8 cellular contexts compared by ENCODE assay signal in genomic region chr10:102121739-102122372, GRCh38. TPM values are rescaled to one million over a fixed set of nuclear protein-coding genes. Genes with fewer than 3 reads are reported as not detected.
A peak's percentile ranks its signal among the peaks of the same experiment; 100 is the strongest.
DNase-seq lines count a peak whose midpoint lies in the region; ATAC-seq and TF ChIP-seq lines count a peak whose summit lies in the region.

No MANE protein-coding gene starts in this region.

- H3K79me2 ChIP-seq in H9 (ENCODE audit: insufficient read depth, low read length) = peaks cover 3% of the 10 kb centered on the region; the same call in 1 of the 2 replicates

- H3K9me3 Mint-ChIP-seq in H9 = no peaks in the 10 kb centered on the region
- no peaks in the 10 kb centered on the region for H3K9me3 Mint-ChIP-seq in activated CD8-positive, alpha-beta T cell treated with anti-CD3 and anti-CD28 coated beads for 36 hours

- POLR2A ChIA-PET in activated CD8-positive, alpha-beta T cell treated with anti-CD3 and anti-CD28 coated beads for 36 hours (lab: Charles Lee) = interaction anchor here (1.1 to 2.7 kb wide), 11 partner anchors 10 to 304 kb away, joined by 3 to 16 read pairs (median 8); partner anchors contain the start of genes GBF1, OGA and PPRC1

- peak overlapping the region; percentile 16 for H3K9ac ChIP-seq in H9 (ENCODE audit: extremely low read depth, insufficient read length, low read length)

- no peak overlapping the region for H2AK5ac ChIP-seq in H9 (ENCODE audit: insufficient read length, low read length)

- H2BK20ac ChIP-seq in H9 (ENCODE audit: low read depth, low read length, poor library complexity, severe bottlenecking) = no peak overlapping the region

- peaks cover 46 to 48% of the 10 kb centered on the region in 2 experiments for H3K4me1 Mint-ChIP-seq in H9
- peaks cover 27% of the 10 kb centered on the region for H3K4me1 Mint-ChIP-seq in activated CD8-positive, alpha-beta T cell treated with anti-CD3 and anti-CD28 coated beads for 36 hours (ENCODE audit: low read depth)

- no peaks in the 10 kb centered on the region for H4K20me1 ChIP-seq in H9 (ENCODE audit: control insufficient read depth, insufficient read depth, insufficient read length)

- H4K8ac ChIP-seq in H9 (replicated peaks; ENCODE audit: insufficient read length, low read depth, low read length) = no peak overlapping the region

- peak overlapping the region; percentile 11 for H4K5ac ChIP-seq in H9 (ENCODE audit: insufficient read length, low read depth, low read length)

- H3K27me3 ChIP-seq in H9 (ENCODE audit: insufficient read depth, low read length) = no peaks in the 10 kb centered on the region
- no peaks in the 10 kb centered on the region for H3K27me3 ChIP-seq in heart right ventricle
- no peaks in the 10 kb centered on the region for H3K27me3 ChIP-seq in sigmoid colon

- no peak overlapping the region for H3T11ph ChIP-seq in H9 (ENCODE audit: low read length)

- H3K56ac ChIP-seq in H9 (ENCODE audit: insufficient read length, low read depth, low read length) = peak overlapping the region; percentile 3

- H3K4me3 ChIP-seq in heart right ventricle (peak overlapping the region in 9 of 10 donors; percentile 62 to 99 (median 89)), sigmoid colon (peak overlapping the region in 3 of 4 donors; percentile 87 to 94 (median 88))

- no peak overlapping the region for H3K23ac ChIP-seq in H9 (ENCODE audit: insufficient read length, low read depth, low read length)

- H3K36me3 Mint-ChIP-seq in H9 (ENCODE audit: insufficient read depth in 1 of 3, low read depth in 3 of 3) = no peaks in the 10 kb centered on the region
- peaks cover 5% of the 10 kb centered on the region for H3K36me3 Mint-ChIP-seq in activated CD8-positive, alpha-beta T cell treated with anti-CD3 and anti-CD28 coated beads for 36 hours (ENCODE audit: low read depth)

- no peak for ATAC-seq in activated CD8-positive, alpha-beta T cell treated with anti-CD3 and anti-CD28 coated beads for 36 hours
- ATAC-seq in heart right ventricle = peak in 5 of 8 donors; percentile 6 to 22 (median 15)
- ATAC-seq in GM19035 (IDR thresholded peaks at IDR 0.05; ENCODE audit: unreplicated experiment) = no peak

- CTCF ChIA-PET in activated CD8-positive, alpha-beta T cell treated with anti-CD3 and anti-CD28 coated beads for 36 hours (lab: Charles Lee) = interaction anchor here (0.9 to 4.5 kb wide), 2 partner anchors 10 to 286 kb away, joined by 3 to 40 read pairs; partner anchors contain the start of gene PPRC1

- DNase-seq in H9 (peak; percentile 71), heart right ventricle (peak in 1 of 2 donors; percentile 53), sigmoid colon (peak; percentile 85), NCI-H1417 (lab: John Stamatoyannopoulos, UW) (no peak), midbrain (lab: John Stamatoyannopoulos, UW) (no peak), SW480 (ENCODE audit: low spot score) (no peak)
- no peak for DNase-seq in activated CD8-positive, alpha-beta T cell treated with anti-CD3 and anti-CD28 coated beads for 36 hours

- no peak overlapping the region for H2BK5ac ChIP-seq in H9 (ENCODE audit: insufficient read length, low read length)

- no peaks in the 10 kb centered on the region; the same call in 1 of the 2 replicates for H3K27me3 Mint-ChIP-seq in H9 (ENCODE audit: low read depth)
- H3K27me3 Mint-ChIP-seq in activated CD8-positive, alpha-beta T cell treated with anti-CD3 and anti-CD28 coated beads for 36 hours = no peaks in the 10 kb centered on the region

- H3K36me3 ChIP-seq in heart right ventricle (no peaks in the 10 kb centered on the region), sigmoid colon (no peaks in the 10 kb centered on the region)

- H3K79me1 ChIP-seq in H9 (ENCODE audit: insufficient read depth, low read depth, low read length, poor library complexity, severe bottlenecking) = no peaks in the 10 kb centered on the region

- intact Hi-C loops in activated CD8-positive, alpha-beta T cell treated with anti-CD3 and anti-CD28 coated beads for 36 hours (cut with micrococcal nuclease) = no loop called here
- intact Hi-C loops in heart right ventricle (cut with DNase I) = no loop called here
- intact Hi-C loops in sigmoid colon (cut with DNase I) = loop anchor here (2.0 kb wide), 1 partner anchor 273 kb away; the partner anchor contains the start of gene NFKB2

- peak overlapping the region; percentile 72 for H3K4me2 ChIP-seq in H9 (ENCODE audit: insufficient read depth, insufficient read length, low read length)

- no peak overlapping the region for H4K91ac ChIP-seq in H9 (ENCODE audit: insufficient read length, low read depth, low read length)

- H3K27ac ChIP-seq in H9 (ENCODE audit: insufficient read length, low read depth, low read length) = peak overlapping the region; percentile 84
- H3K27ac ChIP-seq in heart right ventricle = peak overlapping the region; percentile 94 to 100 (median 97)
- H3K27ac ChIP-seq in sigmoid colon = peak overlapping the region; percentile 94 to 100 (median 100)

- peaks cover 20% of the 10 kb centered on the region for H3K23me2 ChIP-seq in H9 (ENCODE audit: insufficient read length, low read depth, low read length, poor library complexity, severe bottlenecking)

- H3K27ac Mint-ChIP-seq in H9 = peak overlapping the region; percentile 97 to 99 (median 98)
- peak overlapping the region; percentile 92 for H3K27ac Mint-ChIP-seq in activated CD8-positive, alpha-beta T cell treated with anti-CD3 and anti-CD28 coated beads for 36 hours

- peak overlapping the region; percentile 82 to 95 for H3K4me3 Mint-ChIP-seq in H9
- H3K4me3 Mint-ChIP-seq in activated CD8-positive, alpha-beta T cell treated with anti-CD3 and anti-CD28 coated beads for 36 hours = peak overlapping the region; percentile 84

- no peak overlapping the region for H2AFZ ChIP-seq in H9 (ENCODE audit: low read length)

- no peak overlapping the region; the same call in 1 of the 2 replicates for H3K4ac ChIP-seq in H9 (ENCODE audit: low read depth, low read length)

- H3K9me3 ChIP-seq in H9 (ENCODE audit: control insufficient read depth, low read depth, low read length) = no peaks in the 10 kb centered on the region
- no peaks in the 10 kb centered on the region for H3K9me3 ChIP-seq in heart right ventricle
- no peaks in the 10 kb centered on the region for H3K9me3 ChIP-seq in sigmoid colon

- no peak overlapping the region for H2BK120ac ChIP-seq in H9 (ENCODE audit: low read depth, low read length, poor library complexity, severe bottlenecking)

- no peak overlapping the region for H2BK15ac ChIP-seq in H9 (ENCODE audit: low read depth, low read length)

- H3K18ac ChIP-seq in H9 (ENCODE audit: insufficient read length, low read depth, low read length) = peak overlapping the region; percentile 74

- WGBS in H9 (ENCODE audit: extremely low coverage, insufficient read length, low lambda C conversion rate) = no CpG with 5 or more reads among the region's 6 CpGs
- WGBS in heart right ventricle, 2 donors = 22 to 40% methylated on average over 6 of the region's 6 CpGs
- WGBS in sigmoid colon, 2 donors = 60 to 69% methylated on average over 6 of the region's 6 CpGs

- TF ChIP-seq POLR2A in sigmoid colon (IDR thresholded peaks at IDR 0.05) = no peak

- TF ChIP-seq CTCF in H9 (conservative IDR thresholded peaks at IDR 0.05) (peak; percentile 40; the same call in 2 of the 3 replicates), heart right ventricle (IDR thresholded peaks at IDR 0.05) (peak in 5 of 9 donors; percentile 10 to 47 (median 35)), sigmoid colon (IDR thresholded peaks at IDR 0.05) (peak in 2 of 4 experiments; percentile 20 to 26)
- TF ChIP-seq CTCF in activated CD8-positive, alpha-beta T cell treated with anti-CD3 and anti-CD28 coated beads for 36 hours (IDR thresholded peaks at IDR 0.05) = no peak

- peak overlapping the region; percentile 58; the same call in 1 of the 2 replicates for H3K14ac ChIP-seq in H9 (ENCODE audit: insufficient read depth, low read length)

- no peak overlapping the region for H2BK12ac ChIP-seq in H9 (ENCODE audit: insufficient read length, low read depth, low read length)

- H3K4me1 ChIP-seq in H9 (ENCODE audit: insufficient read depth, low read length) (peaks cover 15% of the 10 kb centered on the region), heart right ventricle (peaks cover 11 to 44% (median 42%) of the 10 kb centered on the region in 9 donors), sigmoid colon (peaks cover 0 to 44% (median 39%) of the 10 kb centered on the region in 4 donors)

- no peak for TF ChIP-seq EP300 in sigmoid colon (IDR thresholded peaks at IDR 0.05)

RNA-seq across cellular contexts. Expression of gene LDB1, which starts 1.7 kb away (rescaled TPM):
- total RNA-seq in H9 (2021) (79.2 and 80.5 TPM in 2 replicates), heart right ventricle (10 to 100 TPM; 39.2 to 63.8 (median 56.3) TPM), sigmoid colon (10 to 100 TPM; 62.1 to 88.4 (median 76.4) TPM)
- total RNA-seq in activated CD8-positive, alpha-beta T cell treated with anti-CD3 and anti-CD28 coated beads for 36 hours = 10 to 100 TPM; 68.5 to 70.9 TPM
- polyA plus RNA-seq in heart right ventricle (10 to 100 TPM; 21.9 to 22.9 TPM), sigmoid colon (10 to 100 TPM; 10.4 to 34.0 (median 15.6) TPM)

RNA-seq across cellular contexts. Expression of gene PPRC1, which starts 11.0 kb away (rescaled TPM):
- total RNA-seq in H9 (2021) (111 and 121 TPM in 2 replicates), heart right ventricle (10 to 100 TPM; 10.6 to 22.7 (median 13.0) TPM), sigmoid colon (10 to 100 TPM; 11.0 to 39.9 (median 13.0) TPM)
- total RNA-seq in activated CD8-positive, alpha-beta T cell treated with anti-CD3 and anti-CD28 coated beads for 36 hours = 10 to 100 TPM; 68.6 to 72.2 TPM
- polyA plus RNA-seq in heart right ventricle (10 to 100 TPM; 14.1 to 14.9 TPM), sigmoid colon (10 to 100 TPM in 1 of 3 donors, 1 to 10 TPM in 2; 4.2 to 22.2 (median 4.2) TPM)

RNA-seq across cellular contexts. Expression of gene NOLC1, which starts 30.3 kb away (rescaled TPM):
- total RNA-seq in H9 (2021) (168 and 171 TPM in 2 replicates), heart right ventricle (10 to 100 TPM; 22.3 to 45.5 (median 29.0) TPM), sigmoid colon (10 to 100 TPM; 30.2 to 50.0 (median 44.8) TPM)
- total RNA-seq in activated CD8-positive, alpha-beta T cell treated with anti-CD3 and anti-CD28 coated beads for 36 hours = 100 to 1,000 TPM; 210 to 215 TPM
- polyA plus RNA-seq in heart right ventricle (10 to 100 TPM in 1 of 2 donors, 1 to 10 TPM in 1; 8.6 to 24.0 TPM), sigmoid colon (10 to 100 TPM; 14.4 to 51.4 (median 20.1) TPM)

RNA-seq across cellular contexts. Expression of gene HPS6, which starts 56.7 kb away (rescaled TPM):
- 18.4 and 18.7 TPM in 2 replicates for total RNA-seq in H9 (2021)
- 10 to 100 TPM; 18.0 to 18.1 TPM for total RNA-seq in activated CD8-positive, alpha-beta T cell treated with anti-CD3 and anti-CD28 coated beads for 36 hours
- 10 to 100 TPM in 7 of 10 donors, 1 to 10 TPM in 3; 8.2 to 13.6 (median 11.1) TPM for total RNA-seq in heart right ventricle
- polyA plus RNA-seq in heart right ventricle = 1 to 10 TPM; 8.3 to 9.7 TPM
- 10 to 100 TPM; 12.5 to 18.9 (median 17.2) TPM for total RNA-seq in sigmoid colon
- 10 to 100 TPM in 2 of 3 donors, 1 to 10 TPM in 1; 9.0 to 13.4 (median 11.6) TPM for polyA plus RNA-seq in sigmoid colon

Comparison
In these comparisons a context has a peak if more than half of its experiments do, and no peak if none do; other contexts are left out.
1. DNase-seq: peak in H9 (single experiment) and sigmoid colon (single experiment); none in activated CD8-positive, alpha-beta T cell treated with anti-CD3 and anti-CD28 coated beads for 36 hours (single experiment), NCI-H1417 (0 of 3), midbrain (single experiment) and SW480 (single experiment).
2. ATAC-seq: peak in heart right ventricle (5 of 8); none in activated CD8-positive, alpha-beta T cell treated with anti-CD3 and anti-CD28 coated beads for 36 hours (single experiment) and GM19035 (single experiment).
3. Peak in every context shown above with its lines, with median percentiles within 50 percentile points of each other: H3K27ac ChIP-seq.